ENCODE assay signal across 11 cellular contexts in genomic region chr17:2240541-2240940, GRCh38.
DNase-seq lines count a peak whose midpoint lies in the region; ATAC-seq and TF ChIP-seq lines count a peak whose summit lies in the region.
"Had no signal": no experiment of that assay in that cellular context is flagged by ENCODE, and none has a peak within 500 bp of the region (broad histone marks: within the 10 kb centered on the region; RNA-seq: fewer than 3 reads in every experiment).

No MANE protein-coding gene starts in this region.

- TF ChIP-seq CTCF in RWPE1 (conservative IDR thresholded peaks at IDR 0.05; ENCODE audit: low read depth), result no peak
- no peak for TF ChIP-seq CTCF in fibroblast of villous mesenchyme (IDR thresholded peaks at IDR 0.05; ENCODE audit: insufficient read depth, low read depth, low read length)

- H3K4me3 Mint-ChIP-seq in naive thymus-derived CD8-positive, alpha-beta T cell, result no peak overlapping the region

- peak overlapping the region in 3 of 10 donors; percentile 29 to 89 (median 69) for H3K27ac Mint-ChIP-seq in naive thymus-derived CD8-positive, alpha-beta T cell

- H3K9me3 ChIP-seq in stomach smooth muscle (ENCODE audit: control insufficient read depth in 2 of 2, low read length in 2 of 2), result no peaks in the 10 kb centered on the region
- H3K9me3 ChIP-seq: right lobe of liver had no signal

- peak overlapping the region; percentile 71 for H3K27ac ChIP-seq in RWPE1
- H3K27ac ChIP-seq in stomach smooth muscle (ENCODE audit: low read length), result peak overlapping the region; percentile 37
- H3K27ac ChIP-seq: right lobe of liver had no signal

- CTCF ChIA-PET in RWPE1 (lab: Yijun Ruan, JAX), result interaction anchor here (0.7 to 1.8 kb wide), 2 partner anchors 182 to 186 kb away, joined by 3 to 9 read pairs; partner anchors contain the start of gene HIC1

- H3K27me3 Mint-ChIP-seq in naive thymus-derived CD8-positive, alpha-beta T cell, result no peaks in the 10 kb centered on the region

- ATAC-seq in GM19395 (IDR thresholded peaks at IDR 0.05; ENCODE audit: unreplicated experiment), result peak; percentile 10
- ATAC-seq in naive thymus-derived CD8-positive, alpha-beta T cell, result no peak
- ATAC-seq: right lobe of liver had no signal

- H3K4me3 ChIP-seq in fibroblast of villous mesenchyme (ENCODE audit: low read depth, low read length) (no peak overlapping the region), stomach smooth muscle (ENCODE audit: low read length in 2 of 2) (no peak overlapping the region)
- H3K4me3 ChIP-seq: right lobe of liver had no signal

- H3K4me1 ChIP-seq in stomach smooth muscle (ENCODE audit: control insufficient read depth, insufficient read depth, low read length), result peaks cover 26% of the 10 kb centered on the region

- no peaks in the 10 kb centered on the region for H3K27me3 ChIP-seq in stomach smooth muscle (ENCODE audit: control insufficient read depth in 1 of 2, insufficient read depth in 2 of 2, low read length in 2 of 2)
- H3K27me3 ChIP-seq: right lobe of liver had no signal

- H3K4me1 Mint-ChIP-seq in naive thymus-derived CD8-positive, alpha-beta T cell, result peaks cover 5 to 21% (median 13%) of the 10 kb centered on the region in 4 donors

- POLR2A ChIA-PET in RWPE1 (lab: Yijun Ruan, JAX; ENCODE audit: low non-redundant PET), result no interaction called here
- POLR2A ChIA-PET in naive thymus-derived CD8-positive, alpha-beta T cell (lab: Charles Lee), result no interaction called here

- DNase-seq in RWPE1 (ENCODE audit: low spot score), result no peak
- DNase-seq in fibroblast of villous mesenchyme (ENCODE audit: low read depth), result peak; percentile 67
- no peak for DNase-seq in naive thymus-derived CD8-positive, alpha-beta T cell
- no peak for DNase-seq in stimulated activated CD4-positive, alpha-beta T cell treated with anti-CD3 and anti-CD28 coated beads, Interleukin-4, amount 100 ng/mL, for 24 hours
- no peak for DNase-seq in midbrain (lab: John Stamatoyannopoulos, UW)
- DNase-seq: activated gamma-delta T cell; effector CD8-positive, alpha-beta T cell; KBM-7; right lobe of liver had no signal

- H3K36me3 Mint-ChIP-seq in naive thymus-derived CD8-positive, alpha-beta T cell, result peaks cover 7 to 73% (median 22%) of the 10 kb centered on the region in 3 donors

- H3K9me3 Mint-ChIP-seq in naive thymus-derived CD8-positive, alpha-beta T cell, result no peaks in the 10 kb centered on the region

- peaks cover 4 to 14% of the 10 kb centered on the region in 2 donors for H3K36me3 ChIP-seq in stomach smooth muscle (ENCODE audit: control insufficient read depth in 2 of 2, insufficient read depth in 2 of 2, low read length in 2 of 2)

- H3K9ac ChIP-seq in stomach smooth muscle (ENCODE audit: low read length in 2 of 2), result no peak overlapping the region
